8 cellular contexts compared by ENCODE assay signal in the genomic region with DNA sequence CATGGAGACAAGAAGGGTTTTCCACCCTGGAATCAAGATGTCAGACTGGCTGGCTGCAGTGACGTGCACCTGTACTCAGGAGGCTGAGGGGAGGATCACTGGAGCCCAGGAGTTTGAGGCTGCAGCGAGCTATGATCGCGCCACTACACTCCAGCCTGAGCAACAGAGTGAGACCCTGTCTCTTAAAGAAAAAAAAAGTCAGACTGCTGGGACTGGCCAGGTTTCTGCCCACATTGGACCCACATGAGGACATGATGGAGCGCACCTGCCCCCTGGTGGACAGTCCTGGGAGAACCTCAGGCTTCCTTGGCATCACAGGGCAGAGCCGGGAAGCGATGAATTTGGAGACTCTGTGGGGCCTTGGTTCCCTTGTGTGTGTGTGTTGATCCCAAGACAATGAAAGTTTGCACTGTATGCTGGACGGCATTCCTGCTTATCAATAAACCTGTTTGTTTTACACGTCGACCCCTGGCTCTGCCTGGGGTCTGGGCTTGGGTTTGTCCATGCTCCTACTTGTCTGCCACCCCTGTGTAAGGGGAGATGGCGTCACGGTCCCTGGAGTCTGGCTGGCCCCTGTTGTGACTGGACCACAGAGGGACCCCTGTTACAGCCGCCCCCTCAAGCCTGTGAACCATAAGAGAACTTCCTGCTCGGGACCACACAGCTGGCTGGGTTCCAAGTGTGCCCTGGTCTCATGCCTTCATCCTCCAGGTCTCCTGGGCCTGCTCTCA. TPM values are rescaled to one million over a fixed set of nuclear protein-coding genes. Genes with fewer than 3 reads are reported as not detected.
DNase-seq lines count a peak whose midpoint lies in the region; ATAC-seq and TF ChIP-seq lines count a peak whose summit lies in the region.

No MANE protein-coding gene starts in this region.

- WGBS in esophagus squamous epithelium, 2 donors: 4 to 16% methylated on average over 7 to 10 of the region's 14 CpGs

- H3K36me3 ChIP-seq in Peyer's patch: peaks cover 0 to 10% (median 0%) of the 10 kb centered on the region in 3 donors
- H3K36me3 ChIP-seq in esophagus squamous epithelium: peaks cover 0 to 7% (median 4%) of the 10 kb centered on the region in 3 donors

- H3K36me3 Mint-ChIP-seq in activated T-cell treated with anti-CD3 and anti-CD28 coated beads, Interleukin-2, amount 50 U/mL, for 4 hours (ENCODE audit: insufficient read depth): peaks cover 17% of the 10 kb centered on the region
- H3K36me3 Mint-ChIP-seq in nephron (ENCODE audit: low read depth): no peaks in the 10 kb centered on the region

- CTCF ChIA-PET in GM10248 (lab: Yijun Ruan, JAX): interaction anchor here (0.5 to 16.7 kb wide), 24 partner anchors 9 to 130 kb away, joined by 3 to 294 read pairs (median 4); no protein-coding TSS in a partner anchor

- no peaks in the 10 kb centered on the region for H3K9me3 ChIP-seq in Peyer's patch
- H3K9me3 ChIP-seq in esophagus squamous epithelium: no peaks in the 10 kb centered on the region

- no peaks in the 10 kb centered on the region for H3K9me3 Mint-ChIP-seq in activated T-cell treated with anti-CD3 and anti-CD28 coated beads, Interleukin-2, amount 50 U/mL, for 4 hours
- no peaks in the 10 kb centered on the region for H3K9me3 Mint-ChIP-seq in nephron

- H3K4me3 Mint-ChIP-seq in activated T-cell treated with anti-CD3 and anti-CD28 coated beads, Interleukin-2, amount 50 U/mL, for 4 hours: no peak overlapping the region
- no peak overlapping the region for H3K4me3 Mint-ChIP-seq in nephron

- H3K4me1 Mint-ChIP-seq in activated T-cell treated with anti-CD3 and anti-CD28 coated beads, Interleukin-2, amount 50 U/mL, for 4 hours (ENCODE audit: low read depth): peaks cover 52% of the 10 kb centered on the region
- peaks cover 10% of the 10 kb centered on the region for H3K4me1 Mint-ChIP-seq in nephron

- TF ChIP-seq CTCF in GM10248 (IDR thresholded peaks at IDR 0.05; ENCODE audit: control extremely low read depth, extremely low read depth, low read depth, missing control alignments) (peak; percentile 88), Peyer's patch (IDR thresholded peaks at IDR 0.05) (peak; percentile 91 to 98 (median 96)), esophagus squamous epithelium (IDR thresholded peaks at IDR 0.05) (peak; percentile 85 to 98 (median 96)), nephron (IDR thresholded peaks at IDR 0.05; ENCODE audit: unreplicated experiment in 3 of 3) (peak; percentile 90 to 95 (median 92))

- DNase-seq in GM10248 (ENCODE audit: extremely low spot score) (peak; percentile 85), HuH-7.5 (ENCODE audit: low spot score) (peak; percentile 77), Peyer's patch (peak; percentile 90 to 95 (median 90)), esophagus squamous epithelium (lab: John Stamatoyannopoulos, UW) (no peak)
- peak; percentile 87 for DNase-seq in activated T-cell treated with anti-CD3 and anti-CD28 coated beads, Interleukin-2, amount 50 U/mL, for 4 hours
- DNase-seq in stimulated activated naive CD4-positive, alpha-beta T cell (lab: John Stamatoyannopoulos, UW): peak; percentile 59 to 91 (median 79)

- ATAC-seq in activated T-cell treated with anti-CD3 and anti-CD28 coated beads, Interleukin-2, amount 50 U/mL, for 4 hours: peak; percentile 68 to 78
- no peak for ATAC-seq in HG02852 (IDR thresholded peaks at IDR 0.05; ENCODE audit: unreplicated experiment)

- H3K27ac Mint-ChIP-seq in nephron: peak overlapping the region in 2 of 3 experiments; percentile 9 to 12

- H3K27ac ChIP-seq in Peyer's patch: peak overlapping the region in 1 of 4 donors; percentile 61
- peak overlapping the region in 1 of 4 donors; percentile 10 for H3K27ac ChIP-seq in esophagus squamous epithelium

- H3K27me3 ChIP-seq in Peyer's patch (no peaks in the 10 kb centered on the region), esophagus squamous epithelium (no peaks in the 10 kb centered on the region)

- H3K4me3 ChIP-seq in Peyer's patch (no peak overlapping the region), esophagus squamous epithelium (no peak overlapping the region)

- peak in 1 of 2 donors; percentile 21 for TF ChIP-seq POLR2A in Peyer's patch (IDR thresholded peaks at IDR 0.05)
- no peak for TF ChIP-seq POLR2A in esophagus squamous epithelium (IDR thresholded peaks at IDR 0.05)

- intact Hi-C loops in esophagus squamous epithelium (cut with DNase I): loop anchor here (2.0 kb wide), 1 partner anchor 84 kb away; no protein-coding TSS in a partner anchor

- no peaks in the 10 kb centered on the region for H3K27me3 Mint-ChIP-seq in activated T-cell treated with anti-CD3 and anti-CD28 coated beads, Interleukin-2, amount 50 U/mL, for 4 hours (ENCODE audit: low read depth)
- H3K27me3 Mint-ChIP-seq in nephron (ENCODE audit: low read depth): peaks cover 7% of the 10 kb centered on the region

- POLR2A ChIA-PET in GM10248 (lab: Yijun Ruan, JAX): no interaction called here

- peaks cover 0 to 28% (median 11%) of the 10 kb centered on the region in 4 donors for H3K4me1 ChIP-seq in Peyer's patch
- H3K4me1 ChIP-seq in esophagus squamous epithelium: peaks cover 0 to 21% (median 5%) of the 10 kb centered on the region in 3 donors

RNA-seq across cellular contexts. Expression of gene VPS13D, which starts 20.9 kb away (rescaled TPM):
- total RNA-seq in Peyer's patch (100 to 1,000 TPM in 3 of 4 donors, 10 to 100 TPM in 1; 88.3 to 123 (median 113) TPM), esophagus squamous epithelium (100 to 1,000 TPM in 1 of 4 donors, 10 to 100 TPM in 3; 42.5 to 103 (median 59.8) TPM)
- 10 to 100 TPM; 24.0 to 26.6 (median 26.5) TPM for total RNA-seq in activated T-cell treated with anti-CD3 and anti-CD28 coated beads, Interleukin-2, amount 50 U/mL, for 4 hours

RNA-seq across cellular contexts. Expression of gene TNFRSF1B, which starts 42.1 kb away (rescaled TPM):
- total RNA-seq in Peyer's patch (10 to 100 TPM; 37.1 to 92.8 (median 64.0) TPM), esophagus squamous epithelium (10 to 100 TPM in 2 of 4 donors, 1 to 10 TPM in 2; 2.1 to 17.5 (median 10.3) TPM)
- total RNA-seq in activated T-cell treated with anti-CD3 and anti-CD28 coated beads, Interleukin-2, amount 50 U/mL, for 4 hours: 100 to 1,000 TPM; 218 to 255 (median 229) TPM
